In genomic region chr2:112836695-112837117, GRCh38 we compare ENCODE assay signal across 1 cellular context.
TF ChIP-seq lines count a peak whose summit lies in the region.

Gene IL1B (minus strand): TSS chr2:112836779. CDS start chr2:112836229, 550 bp downstream.

TF ChIP-seq in GM12878, 131 proteins besides CTCF, POLR2A, EP300 and RAD21 (continued from another document):
- TF ChIP-seq ZNF592 (IDR thresholded peaks at IDR 0.05) (no peak), SPI1 (IDR thresholded peaks at IDR 0.05; ENCODE audit: borderline replicate concordance, insufficient read depth, low read depth, low read length) (peak; percentile 66; the same call in 1 of the 2 replicates), TAF1 (IDR thresholded peaks at IDR 0.05; ENCODE audit: borderline replicate concordance, low read depth, low read length) (no peak), RELB (IDR thresholded peaks at IDR 0.05; ENCODE audit: low read depth) (0 out of 2 replicates have a peak, but pooled peaks have one; percentile 13), POLR2AphosphoS2 (IDR thresholded peaks at IDR 0.05; ENCODE audit: low read depth, low read length) (no peak), FOXM1 (IDR thresholded peaks at IDR 0.05; ENCODE audit: low read depth, low read length) (no peak), ZNF687 (IDR thresholded peaks at IDR 0.05) (peak; percentile 58; the same call in 1 of the 2 replicates), ELK1 (IDR thresholded peaks at IDR 0.05; ENCODE audit: low read depth, low read length) (no peak), NBN (IDR thresholded peaks at IDR 0.05) (no peak), IKZF1 (conservative IDR thresholded peaks at IDR 0.05) (0 out of 2 replicates have a peak, but pooled peaks have one; percentile 24)
